19 cellular contexts compared by ENCODE assay signal in the genomic region with DNA sequence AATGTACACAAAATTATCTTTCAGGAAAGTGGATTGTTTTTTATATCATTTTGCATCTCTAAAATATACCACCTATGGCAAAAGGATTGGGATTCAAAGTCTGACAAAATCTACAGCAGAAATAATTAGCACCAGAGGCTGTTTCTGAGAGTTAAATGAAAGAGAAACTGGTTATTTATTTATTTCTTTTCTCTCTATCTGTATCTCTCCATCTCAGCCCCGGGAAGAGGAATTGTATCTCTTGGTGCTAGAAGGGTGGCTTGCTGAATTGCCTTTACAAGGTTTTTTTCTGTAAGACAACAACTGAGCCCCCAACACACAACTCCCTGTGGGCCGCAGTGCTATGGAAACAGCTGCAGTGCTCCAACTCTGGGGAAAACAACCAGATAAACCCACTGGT.
A peak's percentile ranks its signal among the peaks of the same experiment; 100 is the strongest.
DNase-seq lines count a peak whose midpoint lies in the region; ATAC-seq and TF ChIP-seq lines count a peak whose summit lies in the region.
"Had no signal": no experiment of that assay in that cellular context is flagged by ENCODE, and none has a peak within 500 bp of the region (broad histone marks: within the 10 kb centered on the region; RNA-seq: fewer than 3 reads in every experiment).

No MANE protein-coding gene starts in this region.

- no peak overlapping the region for H3K27ac ChIP-seq in BLaER1 treated with 17β-estradiol and CSF1 and Interleukin-3, amounts not matched to agents 10 nM and 100 nM
- peak overlapping the region; percentile 57 for H3K27ac ChIP-seq in RWPE2 (ENCODE audit: poor library complexity, severe bottlenecking)
- H3K27ac ChIP-seq in iPS-20b (ENCODE audit: low read length) = no peak overlapping the region
- peak overlapping the region; percentile 9 for H3K27ac ChIP-seq in temporal lobe (ENCODE audit: low read depth, low read length)
- H3K27ac ChIP-seq: RWPE1, SJCRH30 had no signal

- H3K4me2 ChIP-seq in BLaER1 treated with 17β-estradiol and CSF1 and Interleukin-3, amounts not matched to agents 10 nM and 100 nM = peak overlapping the region in 8 of 11 experiments; percentile 35 to 82 (median 56); a peak in 16 of 22 replicates
- H3K4me2 ChIP-seq: A549 had no signal

- TF ChIP-seq CTCF in RWPE2 (IDR thresholded peaks at IDR 0.05; ENCODE audit: poor library complexity, severe bottlenecking) = no peak

- DNase-seq in RWPE2 (ENCODE audit: low spot score) (no peak), NCI-H1417 (lab: John Stamatoyannopoulos, UW) (no peak)
- no peak for DNase-seq in stimulated activated CD4-positive, alpha-beta T cell treated with anti-CD3 and anti-CD28 coated beads, Interleukin-2, amount 100 ng/mL, for 24 hours
- DNase-seq in activated naive CD4-positive, alpha-beta T cell treated with anti-CD3 and anti-CD28 coated beads for 36 hours = no peak
- DNase-seq: CD8-positive, alpha-beta T cell; DMS79; HCEC 1CT; NCI-H1105; NCI-H1694 treated with DMSO at 0.1 percent for 48 hours; NCI-H2227 treated with DMSO at 0.1 percent for 48 hours; NCI-H524 treated with DMSO at 0.1 percent for 48 hours had no signal

- no peak overlapping the region for H3K4me3 Mint-ChIP-seq in activated naive CD4-positive, alpha-beta T cell treated with anti-CD3 and anti-CD28 coated beads for 36 hours
- H3K4me3 Mint-ChIP-seq: CD8-positive, alpha-beta T cell; GM23338 had no signal

- peaks cover 0 to 95% (median 0%) of the 10 kb centered on the region in 11 experiments; a peak in 5 of 22 replicates for H4K20me1 ChIP-seq in BLaER1 treated with 17β-estradiol and CSF1 and Interleukin-3, amounts not matched to agents 10 nM and 100 nM

- H3K4me3 ChIP-seq in BLaER1 treated with 17β-estradiol and CSF1 and Interleukin-3, amounts not matched to agents 10 nM and 100 nM = no peak overlapping the region
- H3K4me3 ChIP-seq in RWPE2 (ENCODE audit: severe bottlenecking) (no peak overlapping the region), iPS-20b (ENCODE audit: low read length) (no peak overlapping the region)
- H3K4me3 ChIP-seq: A549, GM23338, K562, SJCRH30 had no signal

- H3K4me1 ChIP-seq in BLaER1 treated with 17β-estradiol and CSF1 and Interleukin-3, amounts not matched to agents 10 nM and 100 nM = peaks cover 23 to 57% (median 44%) of the 10 kb centered on the region in 10 experiments
- H3K4me1 ChIP-seq in RWPE2 (ENCODE audit: insufficient read depth, poor library complexity, severe bottlenecking) = peaks cover 48% of the 10 kb centered on the region
- H3K4me1 ChIP-seq in iPS-20b (ENCODE audit: insufficient read depth, low read length) = peaks cover 23% of the 10 kb centered on the region

- peaks cover 2% of the 10 kb centered on the region for H3K4me1 Mint-ChIP-seq in activated naive CD4-positive, alpha-beta T cell treated with anti-CD3 and anti-CD28 coated beads for 36 hours (ENCODE audit: low read depth)

- H3K36me3 Mint-ChIP-seq in activated naive CD4-positive, alpha-beta T cell treated with anti-CD3 and anti-CD28 coated beads for 36 hours (ENCODE audit: low read depth) = no peaks in the 10 kb centered on the region
- H3K36me3 Mint-ChIP-seq: CD8-positive, alpha-beta T cell had no signal

- H3K36me3 ChIP-seq in BLaER1 treated with 17β-estradiol and CSF1 and Interleukin-3, amounts not matched to agents 10 nM and 100 nM = no peaks in the 10 kb centered on the region; a peak in 1 of 22 replicates
- no peaks in the 10 kb centered on the region for H3K36me3 ChIP-seq in RWPE2 (ENCODE audit: low read depth)
- no peaks in the 10 kb centered on the region for H3K36me3 ChIP-seq in iPS-20b (ENCODE audit: insufficient read depth, low read depth, low read length)
- H3K36me3 ChIP-seq: SJCRH30 had no signal

- intact Hi-C loops in activated naive CD4-positive, alpha-beta T cell treated with anti-CD3 and anti-CD28 coated beads for 36 hours (cut with micrococcal nuclease) = no loop called here

- CTCF ChIA-PET in activated naive CD4-positive, alpha-beta T cell treated with anti-CD3 and anti-CD28 coated beads for 36 hours (lab: Charles Lee) = no interaction called here

- no peaks in the 10 kb centered on the region; a peak in 1 of 22 replicates for H3K27me3 ChIP-seq in BLaER1 treated with 17β-estradiol and CSF1 and Interleukin-3, amounts not matched to agents 10 nM and 100 nM
- H3K27me3 ChIP-seq in RWPE2 (ENCODE audit: insufficient read depth, poor library complexity, severe bottlenecking) (no peaks in the 10 kb centered on the region), iPS-20b (ENCODE audit: insufficient read depth, low read length) (no peaks in the 10 kb centered on the region)
- H3K27me3 ChIP-seq: SJCRH30 had no signal

- H3K9ac ChIP-seq in BLaER1 treated with 17β-estradiol and CSF1 and Interleukin-3, amounts not matched to agents 10 nM and 100 nM = no peak overlapping the region
- peak overlapping the region; percentile 28; the same call in 1 of the 2 replicates for H3K9ac ChIP-seq in iPS-20b (ENCODE audit: low read depth, low read length)

- H3K27me3 Mint-ChIP-seq in activated naive CD4-positive, alpha-beta T cell treated with anti-CD3 and anti-CD28 coated beads for 36 hours (ENCODE audit: low read depth) = peaks cover 8% of the 10 kb centered on the region

- no peak for ATAC-seq in RWPE2 (ENCODE audit: low read depth)
- ATAC-seq: A549; CD8-positive, alpha-beta T cell; GM23338; K562 had no signal

- no peaks in the 10 kb centered on the region for H3K9me3 Mint-ChIP-seq in activated naive CD4-positive, alpha-beta T cell treated with anti-CD3 and anti-CD28 coated beads for 36 hours
- H3K9me3 Mint-ChIP-seq: CD8-positive, alpha-beta T cell; GM23338 had no signal

- H3K9me3 ChIP-seq in BLaER1 treated with 17β-estradiol and CSF1 and Interleukin-3, amounts not matched to agents 10 nM and 100 nM (replicated peaks in 1 of 11) = no peaks in the 10 kb centered on the region
- H3K9me3 ChIP-seq in RWPE2 (ENCODE audit: severe bottlenecking) (no peaks in the 10 kb centered on the region), iPS-20b (ENCODE audit: insufficient read depth, low read depth, low read length) (no peaks in the 10 kb centered on the region)
- H3K9me3 ChIP-seq: A549, SJCRH30 had no signal

- no peak overlapping the region for H3K27ac Mint-ChIP-seq in activated naive CD4-positive, alpha-beta T cell treated with anti-CD3 and anti-CD28 coated beads for 36 hours
- H3K27ac Mint-ChIP-seq: CD8-positive, alpha-beta T cell; GM23338 had no signal

Comparison
In these comparisons a context has a peak if more than half of its experiments do, and no peak if none do; other contexts are left out.
1. H3K27ac ChIP-seq: peak in RWPE2 (single experiment) and temporal lobe (single experiment); none in BLaER1 treated with 17β-estradiol and CSF1 and Interleukin-3, amounts not matched to agents 10 nM and 100 nM (0 of 11) and iPS-20b (single experiment).